Comparison of ENCODE assay signal across 1 cellular context in the genomic region with DNA sequence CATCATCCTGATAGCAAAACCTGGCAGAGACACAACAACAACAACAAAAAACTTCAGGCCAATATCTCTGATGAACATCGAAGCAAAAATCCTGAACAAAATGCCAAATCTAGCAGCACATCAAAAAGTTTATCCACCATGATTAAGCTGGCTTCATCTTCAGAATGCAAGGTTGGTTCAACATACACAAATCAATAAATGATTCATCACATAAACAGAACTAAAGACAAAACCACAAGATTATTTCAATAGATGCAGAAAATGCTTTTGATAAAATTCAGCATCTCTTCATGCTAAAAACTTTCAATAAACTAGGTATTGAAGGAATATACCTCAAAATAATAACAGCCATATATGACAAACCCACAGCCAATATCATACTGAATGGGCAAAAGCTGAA.
DNase-seq lines count a peak whose midpoint lies in the region; ATAC-seq, FAIRE-seq and TF ChIP-seq lines count a peak whose summit lies in the region.
"Not testable (repeated sequence)": the region's sequence is repeated elsewhere in the genome, so short reads cannot be mapped to it uniquely, and the experiment has no call there.

No MANE protein-coding gene starts in this region.

- 24% methylated on average over 1 of the region's 1 CpG for WGBS in K562 (ENCODE audit: insufficient coverage, low coverage, missing lambda C conversion rate)

- not testable (repeated sequence) for TF ChIP-seq EP300 in K562 (IDR thresholded peaks at IDR 0.05; ENCODE audit: low read length)

- intact Hi-C loops in K562 (cut with micrococcal nuclease), result not testable (repeated sequence)

- TF ChIP-seq CTCF in K562 (IDR thresholded peaks at IDR 0.05 in 2 of 3, conservative IDR thresholded peaks at IDR 0.05 in 1 of 3; ENCODE audit: insufficient read depth in 2 of 3, low read depth in 1 of 3, low read length in 3 of 3), result not testable (repeated sequence)

- not testable (repeated sequence) for H3K9me1 ChIP-seq in K562 (ENCODE audit: control insufficient read depth, insufficient read depth, low read length)

- TF ChIP-seq POLR2A in K562 (conservative IDR thresholded peaks at IDR 0.05), result not testable (repeated sequence)

- DNase-seq in K562 (ENCODE audit: extremely low read depth in 1 of 4, low spot score in 3 of 4), result not testable (repeated sequence)

- in situ Hi-C loops in K562 (cut with MboI), result not testable (repeated sequence)

- not testable (repeated sequence) for H3K27me3 ChIP-seq in K562 (ENCODE audit: control insufficient read depth in 2 of 2, insufficient read depth in 2 of 2, low read length in 2 of 2)

- H4K20me1 ChIP-seq in K562 (replicated peaks; ENCODE audit: control insufficient read depth, insufficient read depth, low read length), result not testable (repeated sequence)

- not testable (repeated sequence) for H3K9ac ChIP-seq in K562 (ENCODE audit: insufficient read depth in 1 of 2, low read depth in 2 of 2, low read length in 2 of 2)

- not testable (repeated sequence) for FAIRE-seq in K562 (lab: Jason Lieb, UNC)

- not testable (repeated sequence) for H3K27ac ChIP-seq in K562 (ENCODE audit: extremely low read depth, low read depth, low read length)

- not testable (repeated sequence) for TF ChIP-seq RAD21 in K562 (CRISPR knock-in tag; conservative IDR thresholded peaks at IDR 0.05 in 1 of 2, IDR thresholded peaks at IDR 0.05 in 1 of 2)

- not testable (repeated sequence) for H3K4me2 ChIP-seq in K562 (ENCODE audit: insufficient read depth, low read length)

- H3K4me3 ChIP-seq in K562, result not testable (repeated sequence)

- H2AFZ ChIP-seq in K562 (ENCODE audit: low read depth, low read length), result not testable (repeated sequence)

- POLR2A ChIA-PET in K562 (lab: Yijun Ruan, JAX), result interaction anchor here (0.6 to 0.8 kb wide), 2 partner anchors 8 to 12 kb away, joined by 3 read pairs; no protein-coding TSS in a partner anchor

- H3K36me3 ChIP-seq in K562 (ENCODE audit: control insufficient read depth, insufficient read depth, low read length), result not testable (repeated sequence)

- H3K4me1 ChIP-seq in K562 (replicated peaks in 1 of 2; ENCODE audit: control insufficient read depth in 2 of 2, insufficient read depth in 2 of 2, low read length in 2 of 2), result not testable (repeated sequence)

- ATAC-seq in K562, result not testable (repeated sequence)

- H3K79me2 ChIP-seq in K562 (ENCODE audit: control insufficient read depth, insufficient read depth, low read length), result not testable (repeated sequence)

- CTCF ChIA-PET in K562 (lab: Yijun Ruan, JAX; ENCODE audit: low intra/inter-chr PET ratio), result not testable (repeated sequence)

- not testable (repeated sequence) for BruUV-seq in K562 (replicated peaks; lab: Mats Ljungman, UMichigan)

- not testable (repeated sequence) for H3K9me3 ChIP-seq in K562 (replicated peaks; ENCODE audit: control insufficient read depth, insufficient read depth, low read depth, low read length)

TF ChIP-seq in K562, 482 proteins besides CTCF, POLR2A, EP300 and RAD21:
- TF ChIP-seq ZNF324 (CRISPR knock-in tag; IDR thresholded peaks at IDR 0.05), result peak; percentile 93
